In the genomic region with DNA sequence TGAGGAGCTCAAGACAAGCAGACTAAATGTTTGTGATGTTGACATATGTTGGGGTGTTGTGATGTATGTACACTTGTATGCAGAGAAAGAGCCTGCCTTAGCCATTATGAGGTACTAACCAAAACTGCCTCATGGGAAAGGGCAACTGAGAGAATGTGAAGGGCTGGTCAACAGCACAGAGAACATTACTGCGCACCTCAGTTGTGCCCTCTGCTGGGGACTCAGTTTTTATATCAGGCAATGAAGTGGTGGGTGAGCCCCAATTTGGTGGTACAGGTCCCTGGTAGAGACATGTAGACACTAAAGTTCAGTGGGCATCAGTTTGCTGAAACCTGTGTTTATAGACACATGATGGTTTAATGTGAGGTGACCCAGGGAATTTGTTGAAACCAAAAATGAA, we compare ENCODE assay signal across 8 cellular contexts.
DNase-seq lines count a peak whose midpoint lies in the region; ATAC-seq and TF ChIP-seq lines count a peak whose summit lies in the region.

No MANE protein-coding gene starts in this region.

- H3K27me3 Mint-ChIP-seq in glutamatergic neuron (ENCODE audit: unreplicated experiment), result no peaks in the 10 kb centered on the region

- DNase-seq in D341Med (ENCODE audit: low spot score) (peak; percentile 67), GM20000 (ENCODE audit: low spot score) (peak; percentile 10), glutamatergic neuron (peak; percentile 50), NCI-H510A treated with DMSO at 0.1 percent for 48 hours (lab: John Stamatoyannopoulos, UW) (no peak)
- no peak for DNase-seq in activated effector memory CD4-positive, alpha-beta T cell treated with Interleukin-2 at 50 U/mL for 16 hours

- no peak for ATAC-seq in GM21526 (IDR thresholded peaks at IDR 0.05; ENCODE audit: low FRiP score, unreplicated experiment)
- ATAC-seq in HG03045 (IDR thresholded peaks at IDR 0.05; ENCODE audit: unreplicated experiment), result no peak

- no peaks in the 10 kb centered on the region for H3K9me3 Mint-ChIP-seq in glutamatergic neuron (ENCODE audit: unreplicated experiment)

- peaks cover 17% of the 10 kb centered on the region for H3K4me1 ChIP-seq in OCI-LY3 (ENCODE audit: low read length)

- H3K27me3 ChIP-seq in OCI-LY3 (ENCODE audit: low read depth, low read length), result no peaks in the 10 kb centered on the region

- H3K27ac Mint-ChIP-seq in glutamatergic neuron (ENCODE audit: unreplicated experiment), result no peak overlapping the region

- no peaks in the 10 kb centered on the region for H3K36me3 ChIP-seq in OCI-LY3 (replicated peaks; ENCODE audit: low read depth, low read length)

- H4K20me1 ChIP-seq in OCI-LY3 (ENCODE audit: insufficient read depth, low read length), result no peaks in the 10 kb centered on the region

- H2AFZ ChIP-seq in OCI-LY3 (ENCODE audit: low read depth, low read length), result no peak overlapping the region

- H3K4me3 Mint-ChIP-seq in glutamatergic neuron (ENCODE audit: unreplicated experiment), result no peak overlapping the region

- no peak overlapping the region for H3K9ac ChIP-seq in OCI-LY3 (ENCODE audit: low read length)

- no peaks in the 10 kb centered on the region for H3K36me3 Mint-ChIP-seq in glutamatergic neuron (ENCODE audit: unreplicated experiment)

- H3K4me3 ChIP-seq in OCI-LY3 (ENCODE audit: low read length), result no peak overlapping the region

- no peaks in the 10 kb centered on the region for H3K79me2 ChIP-seq in OCI-LY3 (ENCODE audit: low read length)

- no peaks in the 10 kb centered on the region for H3K9me3 ChIP-seq in OCI-LY3 (ENCODE audit: insufficient read depth, low read length)

- peaks cover 17% of the 10 kb centered on the region for H3K4me1 Mint-ChIP-seq in glutamatergic neuron (ENCODE audit: low read depth, unreplicated experiment)

- no peak overlapping the region for H3K27ac ChIP-seq in OCI-LY3 (ENCODE audit: low read length)

- no peak for TF ChIP-seq CTCF in GM20000 (IDR thresholded peaks at IDR 0.05; ENCODE audit: extremely low read depth, missing control alignments)
- peak; percentile 86 for TF ChIP-seq CTCF in OCI-LY3 (IDR thresholded peaks at IDR 0.05; ENCODE audit: low read depth, low read length)
- TF ChIP-seq CTCF in glutamatergic neuron (IDR thresholded peaks at IDR 0.05; ENCODE audit: partially characterized antibody, unreplicated experiment), result peak; percentile 52

- H3K4me2 ChIP-seq in OCI-LY3 (ENCODE audit: low read length), result no peak overlapping the region

Comparison
In these comparisons a context has a peak if more than half of its experiments do, and no peak if none do; other contexts are left out.
1. DNase-seq: peak in D341Med (single experiment), GM20000 (single experiment) and glutamatergic neuron (single experiment); none in NCI-H510A treated with DMSO at 0.1 percent for 48 hours (single experiment) and activated effector memory CD4-positive, alpha-beta T cell treated with Interleukin-2 at 50 U/mL for 16 hours (single experiment).